Comparison of ENCODE assay signal across 1 cellular context in the genomic region with DNA sequence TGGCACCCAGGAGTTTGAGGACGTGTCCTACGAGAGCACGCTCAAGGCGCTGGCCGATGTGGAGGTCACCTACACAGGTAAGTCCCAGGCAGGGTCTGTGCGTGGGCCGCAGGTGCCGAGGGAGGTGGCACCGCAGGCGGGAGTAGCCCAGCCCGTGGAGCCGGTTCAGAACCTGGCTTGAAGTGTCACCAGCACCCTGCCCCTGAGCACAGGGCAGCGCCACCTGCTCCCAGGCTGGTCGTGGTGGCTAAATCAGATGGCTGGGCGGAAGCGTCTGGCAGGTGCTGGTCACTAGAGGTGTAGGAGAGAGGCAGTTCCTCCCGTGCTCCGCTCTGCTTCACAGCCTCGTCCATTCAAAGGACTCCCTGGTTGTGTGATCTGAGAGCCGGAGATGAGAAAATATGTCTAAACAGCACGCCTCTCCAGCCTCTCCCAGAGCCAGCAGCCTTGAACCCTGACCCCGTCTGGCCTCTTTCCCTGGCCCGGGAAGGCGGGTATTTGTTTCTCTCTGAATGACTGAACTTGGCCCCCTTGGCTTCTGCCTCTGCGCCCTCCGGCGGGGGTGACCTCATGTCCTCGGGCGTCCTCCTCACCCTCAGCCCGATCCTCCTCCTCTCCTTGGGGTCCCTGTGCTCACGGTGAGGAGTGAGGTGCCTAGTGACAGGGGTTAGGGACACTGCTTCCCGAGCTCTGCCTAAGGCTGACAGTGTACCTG.
TF ChIP-seq lines count a peak whose summit lies in the region.

No MANE protein-coding gene starts in this region.

TF ChIP-seq in HepG2, 621 proteins besides CTCF, POLR2A, EP300 and RAD21 (continued from another document and continues in another):
- TF ChIP-seq, protein P1, sequence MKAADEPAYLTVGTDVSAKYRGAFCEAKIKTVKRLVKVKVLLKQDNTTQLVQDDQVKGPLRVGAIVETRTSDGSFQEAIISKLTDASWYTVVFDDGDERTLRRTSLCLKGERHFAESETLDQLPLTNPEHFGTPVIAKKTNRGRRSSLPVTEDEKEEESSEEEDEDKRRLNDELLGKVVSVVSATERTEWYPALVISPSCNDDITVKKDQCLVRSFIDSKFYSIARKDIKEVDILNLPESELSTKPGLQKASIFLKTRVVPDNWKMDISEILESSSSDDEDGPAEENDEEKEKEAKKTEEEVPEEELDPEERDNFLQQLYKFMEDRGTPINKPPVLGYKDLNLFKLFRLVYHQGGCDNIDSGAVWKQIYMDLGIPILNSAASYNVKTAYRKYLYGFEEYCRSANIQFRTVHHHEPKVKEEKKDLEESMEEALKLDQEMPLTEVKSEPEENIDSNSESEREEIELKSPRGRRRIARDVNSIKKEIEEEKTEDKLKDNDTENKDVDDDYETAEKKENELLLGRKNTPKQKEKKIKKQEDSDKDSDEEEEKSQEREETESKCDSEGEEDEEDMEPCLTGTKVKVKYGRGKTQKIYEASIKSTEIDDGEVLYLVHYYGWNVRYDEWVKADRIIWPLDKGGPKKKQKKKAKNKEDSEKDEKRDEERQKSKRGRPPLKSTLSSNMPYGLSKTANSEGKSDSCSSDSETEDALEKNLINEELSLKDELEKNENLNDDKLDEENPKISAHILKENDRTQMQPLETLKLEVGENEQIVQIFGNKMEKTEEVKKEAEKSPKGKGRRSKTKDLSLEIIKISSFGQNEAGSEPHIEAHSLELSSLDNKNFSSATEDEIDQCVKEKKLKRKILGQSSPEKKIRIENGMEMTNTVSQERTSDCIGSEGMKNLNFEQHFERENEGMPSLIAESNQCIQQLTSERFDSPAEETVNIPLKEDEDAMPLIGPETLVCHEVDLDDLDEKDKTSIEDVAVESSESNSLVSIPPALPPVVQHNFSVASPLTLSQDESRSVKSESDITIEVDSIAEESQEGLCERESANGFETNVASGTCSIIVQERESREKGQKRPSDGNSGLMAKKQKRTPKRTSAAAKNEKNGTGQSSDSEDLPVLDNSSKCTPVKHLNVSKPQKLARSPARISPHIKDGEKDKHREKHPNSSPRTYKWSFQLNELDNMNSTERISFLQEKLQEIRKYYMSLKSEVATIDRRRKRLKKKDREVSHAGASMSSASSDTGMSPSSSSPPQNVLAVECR (CRISPR knock-in tag; IDR thresholded peaks at IDR 0.05; ENCODE audit: borderline replicate concordance) = peak; percentile 87; the same call in 1 of the 2 replicates
- TF ChIP-seq NKX3-1 (CRISPR knock-in tag; IDR thresholded peaks at IDR 0.05) (peak; percentile 20; the same call in 1 of the 2 replicates), NCOA2 (CRISPR knock-in tag; IDR thresholded peaks at IDR 0.05) (peak; percentile 53), PHB2 (IDR thresholded peaks at IDR 0.05; ENCODE audit: partially characterized antibody) (no peak), BORCS8-MEF2B (CRISPR knock-in tag; IDR thresholded peaks at IDR 0.05) (peak; percentile 25; the same call in 1 of the 2 replicates), RCOR2 (CRISPR knock-in tag; IDR thresholded peaks at IDR 0.05) (peak; percentile 39; the same call in 1 of the 2 replicates), PRPF4 (IDR thresholded peaks at IDR 0.05; ENCODE audit: low read depth, low read length, poor library complexity, severe bottlenecking) (no peak), NFYB (CRISPR knock-in tag; IDR thresholded peaks at IDR 0.05) (no peak), SMAD1 (CRISPR knock-in tag; IDR thresholded peaks at IDR 0.05; ENCODE audit: borderline replicate concordance, low read depth) (0 out of 2 replicates have a peak, but pooled peaks have one; percentile 3), ZNF772 (CRISPR knock-in tag; IDR thresholded peaks at IDR 0.05) (peak; percentile 40; the same call in 1 of the 2 replicates), LCORL (IDR thresholded peaks at IDR 0.05) (no peak), LCORL (CRISPR knock-in tag; IDR thresholded peaks at IDR 0.05) (peak; percentile 70; the same call in 1 of the 2 replicates), ZFP36L2 (CRISPR knock-in tag; IDR thresholded peaks at IDR 0.05) (no peak), JUN (CRISPR knock-in tag; IDR thresholded peaks at IDR 0.05) (peak; percentile 65; the same call in 1 of the 2 replicates)
- TF ChIP-seq, protein P2, sequence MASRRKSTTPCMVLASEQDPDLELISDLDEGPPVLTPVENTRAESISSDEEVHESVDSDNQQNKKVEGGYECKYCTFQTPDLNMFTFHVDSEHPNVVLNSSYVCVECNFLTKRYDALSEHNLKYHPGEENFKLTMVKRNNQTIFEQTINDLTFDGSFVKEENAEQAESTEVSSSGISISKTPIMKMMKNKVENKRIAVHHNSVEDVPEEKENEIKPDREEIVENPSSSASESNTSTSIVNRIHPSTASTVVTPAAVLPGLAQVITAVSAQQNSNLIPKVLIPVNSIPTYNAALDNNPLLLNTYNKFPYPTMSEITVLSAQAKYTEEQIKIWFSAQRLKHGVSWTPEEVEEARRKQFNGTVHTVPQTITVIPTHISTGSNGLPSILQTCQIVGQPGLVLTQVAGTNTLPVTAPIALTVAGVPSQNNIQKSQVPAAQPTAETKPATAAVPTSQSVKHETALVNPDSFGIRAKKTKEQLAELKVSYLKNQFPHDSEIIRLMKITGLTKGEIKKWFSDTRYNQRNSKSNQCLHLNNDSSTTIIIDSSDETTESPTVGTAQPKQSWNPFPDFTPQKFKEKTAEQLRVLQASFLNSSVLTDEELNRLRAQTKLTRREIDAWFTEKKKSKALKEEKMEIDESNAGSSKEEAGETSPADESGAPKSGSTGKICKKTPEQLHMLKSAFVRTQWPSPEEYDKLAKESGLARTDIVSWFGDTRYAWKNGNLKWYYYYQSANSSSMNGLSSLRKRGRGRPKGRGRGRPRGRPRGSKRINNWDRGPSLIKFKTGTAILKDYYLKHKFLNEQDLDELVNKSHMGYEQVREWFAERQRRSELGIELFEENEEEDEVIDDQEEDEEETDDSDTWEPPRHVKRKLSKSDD (CRISPR knock-in tag; IDR thresholded peaks at IDR 0.05; ENCODE audit: low read depth) = peak; percentile 68
- TF ChIP-seq, protein P3, sequence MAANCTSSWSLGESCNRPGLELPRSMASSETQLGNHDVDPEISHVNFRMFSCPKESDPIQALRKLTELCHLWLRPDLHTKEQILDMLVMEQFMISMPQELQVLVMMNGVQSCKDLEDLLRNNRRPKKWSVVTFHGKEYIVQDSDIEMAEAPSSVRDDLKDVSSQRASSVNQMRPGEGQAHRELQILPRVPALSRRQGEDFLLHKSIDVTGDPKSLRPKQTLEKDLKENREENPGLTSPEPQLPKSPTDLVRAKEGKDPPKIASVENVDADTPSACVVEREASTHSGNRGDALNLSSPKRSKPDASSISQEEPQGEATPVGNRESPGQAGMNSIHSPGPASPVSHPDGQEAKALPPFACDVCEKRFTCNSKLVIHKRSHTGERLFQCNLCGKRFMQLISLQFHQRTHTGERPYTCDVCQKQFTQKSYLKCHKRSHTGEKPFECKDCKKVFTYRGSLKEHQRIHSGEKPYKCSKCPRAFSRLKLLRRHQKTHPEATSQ (CRISPR knock-in tag; IDR thresholded peaks at IDR 0.05; ENCODE audit: borderline replicate concordance) = no peak
- TF ChIP-seq, protein P4, sequence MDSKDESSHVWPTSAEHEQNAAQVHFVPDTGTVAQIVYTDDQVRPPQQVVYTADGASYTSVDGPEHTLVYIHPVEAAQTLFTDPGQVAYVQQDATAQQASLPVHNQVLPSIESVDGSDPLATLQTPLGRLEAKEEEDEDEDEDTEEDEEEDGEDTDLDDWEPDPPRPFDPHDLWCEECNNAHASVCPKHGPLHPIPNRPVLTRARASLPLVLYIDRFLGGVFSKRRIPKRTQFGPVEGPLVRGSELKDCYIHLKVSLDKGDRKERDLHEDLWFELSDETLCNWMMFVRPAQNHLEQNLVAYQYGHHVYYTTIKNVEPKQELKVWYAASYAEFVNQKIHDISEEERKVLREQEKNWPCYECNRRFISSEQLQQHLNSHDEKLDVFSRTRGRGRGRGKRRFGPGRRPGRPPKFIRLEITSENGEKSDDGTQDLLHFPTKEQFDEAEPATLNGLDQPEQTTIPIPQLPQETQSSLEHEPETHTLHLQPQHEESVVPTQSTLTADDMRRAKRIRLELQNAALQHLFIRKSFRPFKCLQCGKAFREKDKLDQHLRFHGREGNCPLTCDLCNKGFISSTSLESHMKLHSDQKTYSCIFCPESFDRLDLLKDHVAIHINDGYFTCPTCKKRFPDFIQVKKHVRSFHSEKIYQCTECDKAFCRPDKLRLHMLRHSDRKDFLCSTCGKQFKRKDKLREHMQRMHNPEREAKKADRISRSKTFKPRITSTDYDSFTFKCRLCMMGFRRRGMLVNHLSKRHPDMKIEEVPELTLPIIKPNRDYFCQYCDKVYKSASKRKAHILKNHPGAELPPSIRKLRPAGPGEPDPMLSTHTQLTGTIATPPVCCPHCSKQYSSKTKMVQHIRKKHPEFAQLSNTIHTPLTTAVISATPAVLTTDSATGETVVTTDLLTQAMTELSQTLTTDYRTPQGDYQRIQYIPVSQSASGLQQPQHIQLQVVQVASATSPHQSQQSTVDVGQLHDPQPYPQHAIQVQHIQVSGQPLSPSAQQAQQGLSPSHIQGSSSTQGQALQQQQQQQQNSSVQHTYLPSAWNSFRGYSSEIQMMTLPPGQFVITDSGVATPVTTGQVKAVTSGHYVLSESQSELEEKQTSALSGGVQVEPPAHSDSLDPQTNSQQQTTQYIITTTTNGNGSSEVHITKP (CRISPR knock-in tag; IDR thresholded peaks at IDR 0.05; ENCODE audit: low read depth) = 0 out of 2 replicates have a peak, but pooled peaks have one; percentile 44
- TF ChIP-seq, protein P5, sequence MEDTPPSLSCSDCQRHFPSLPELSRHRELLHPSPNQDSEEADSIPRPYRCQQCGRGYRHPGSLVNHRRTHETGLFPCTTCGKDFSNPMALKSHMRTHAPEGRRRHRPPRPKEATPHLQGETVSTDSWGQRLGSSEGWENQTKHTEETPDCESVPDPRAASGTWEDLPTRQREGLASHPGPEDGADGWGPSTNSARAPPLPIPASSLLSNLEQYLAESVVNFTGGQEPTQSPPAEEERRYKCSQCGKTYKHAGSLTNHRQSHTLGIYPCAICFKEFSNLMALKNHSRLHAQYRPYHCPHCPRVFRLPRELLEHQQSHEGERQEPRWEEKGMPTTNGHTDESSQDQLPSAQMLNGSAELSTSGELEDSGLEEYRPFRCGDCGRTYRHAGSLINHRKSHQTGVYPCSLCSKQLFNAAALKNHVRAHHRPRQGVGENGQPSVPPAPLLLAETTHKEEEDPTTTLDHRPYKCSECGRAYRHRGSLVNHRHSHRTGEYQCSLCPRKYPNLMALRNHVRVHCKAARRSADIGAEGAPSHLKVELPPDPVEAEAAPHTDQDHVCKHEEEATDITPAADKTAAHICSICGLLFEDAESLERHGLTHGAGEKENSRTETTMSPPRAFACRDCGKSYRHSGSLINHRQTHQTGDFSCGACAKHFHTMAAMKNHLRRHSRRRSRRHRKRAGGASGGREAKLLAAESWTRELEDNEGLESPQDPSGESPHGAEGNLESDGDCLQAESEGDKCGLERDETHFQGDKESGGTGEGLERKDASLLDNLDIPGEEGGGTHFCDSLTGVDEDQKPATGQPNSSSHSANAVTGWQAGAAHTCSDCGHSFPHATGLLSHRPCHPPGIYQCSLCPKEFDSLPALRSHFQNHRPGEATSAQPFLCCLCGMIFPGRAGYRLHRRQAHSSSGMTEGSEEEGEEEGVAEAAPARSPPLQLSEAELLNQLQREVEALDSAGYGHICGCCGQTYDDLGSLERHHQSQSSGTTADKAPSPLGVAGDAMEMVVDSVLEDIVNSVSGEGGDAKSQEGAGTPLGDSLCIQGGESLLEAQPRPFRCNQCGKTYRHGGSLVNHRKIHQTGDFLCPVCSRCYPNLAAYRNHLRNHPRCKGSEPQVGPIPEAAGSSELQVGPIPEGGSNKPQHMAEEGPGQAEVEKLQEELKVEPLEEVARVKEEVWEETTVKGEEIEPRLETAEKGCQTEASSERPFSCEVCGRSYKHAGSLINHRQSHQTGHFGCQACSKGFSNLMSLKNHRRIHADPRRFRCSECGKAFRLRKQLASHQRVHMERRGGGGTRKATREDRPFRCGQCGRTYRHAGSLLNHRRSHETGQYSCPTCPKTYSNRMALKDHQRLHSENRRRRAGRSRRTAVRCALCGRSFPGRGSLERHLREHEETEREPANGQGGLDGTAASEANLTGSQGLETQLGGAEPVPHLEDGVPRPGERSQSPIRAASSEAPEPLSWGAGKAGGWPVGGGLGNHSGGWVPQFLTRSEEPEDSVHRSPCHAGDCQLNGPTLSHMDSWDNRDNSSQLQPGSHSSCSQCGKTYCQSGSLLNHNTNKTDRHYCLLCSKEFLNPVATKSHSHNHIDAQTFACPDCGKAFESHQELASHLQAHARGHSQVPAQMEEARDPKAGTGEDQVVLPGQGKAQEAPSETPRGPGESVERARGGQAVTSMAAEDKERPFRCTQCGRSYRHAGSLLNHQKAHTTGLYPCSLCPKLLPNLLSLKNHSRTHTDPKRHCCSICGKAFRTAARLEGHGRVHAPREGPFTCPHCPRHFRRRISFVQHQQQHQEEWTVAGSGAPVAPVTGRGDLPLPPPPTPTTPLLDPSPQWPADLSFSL (CRISPR knock-in tag; IDR thresholded peaks at IDR 0.05) = no peak
- TF ChIP-seq, protein P6, sequence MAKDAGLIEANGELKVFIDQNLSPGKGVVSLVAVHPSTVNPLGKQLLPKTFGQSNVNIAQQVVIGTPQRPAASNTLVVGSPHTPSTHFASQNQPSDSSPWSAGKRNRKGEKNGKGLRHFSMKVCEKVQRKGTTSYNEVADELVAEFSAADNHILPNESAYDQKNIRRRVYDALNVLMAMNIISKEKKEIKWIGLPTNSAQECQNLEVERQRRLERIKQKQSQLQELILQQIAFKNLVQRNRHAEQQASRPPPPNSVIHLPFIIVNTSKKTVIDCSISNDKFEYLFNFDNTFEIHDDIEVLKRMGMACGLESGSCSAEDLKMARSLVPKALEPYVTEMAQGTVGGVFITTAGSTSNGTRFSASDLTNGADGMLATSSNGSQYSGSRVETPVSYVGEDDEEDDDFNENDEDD (CRISPR knock-in tag; IDR thresholded peaks at IDR 0.05; ENCODE audit: borderline replicate concordance) = peak; percentile 73
- TF ChIP-seq, protein P7, sequence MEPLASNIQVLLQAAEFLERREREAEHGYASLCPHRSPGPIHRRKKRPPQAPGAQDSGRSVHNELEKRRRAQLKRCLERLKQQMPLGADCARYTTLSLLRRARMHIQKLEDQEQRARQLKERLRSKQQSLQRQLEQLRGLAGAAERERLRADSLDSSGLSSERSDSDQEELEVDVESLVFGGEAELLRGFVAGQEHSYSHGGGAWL (CRISPR knock-in tag; IDR thresholded peaks at IDR 0.05) = no peak
- TF ChIP-seq, protein P8, sequence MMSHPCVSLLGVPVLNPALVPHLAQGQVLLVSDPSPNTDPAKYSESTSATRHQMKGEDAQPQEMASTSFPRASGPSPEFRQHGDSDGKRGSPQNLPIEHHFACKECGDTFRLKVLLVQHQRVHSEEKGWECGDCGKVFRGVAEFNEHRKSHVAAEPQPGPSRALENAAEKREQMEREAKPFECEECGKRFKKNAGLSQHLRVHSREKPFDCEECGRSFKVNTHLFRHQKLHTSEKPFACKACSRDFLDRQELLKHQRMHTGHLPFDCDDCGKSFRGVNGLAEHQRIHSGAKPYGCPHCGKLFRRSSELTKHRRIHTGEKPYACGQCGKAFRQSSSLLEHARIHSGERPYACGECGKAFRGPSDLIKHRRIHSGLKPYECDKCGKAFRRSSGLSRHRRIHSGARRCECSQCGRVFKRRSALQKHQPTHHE (CRISPR knock-in tag; IDR thresholded peaks at IDR 0.05; ENCODE audit: borderline replicate concordance) = peak; percentile 87; the same call in 1 of the 2 replicates
- TF ChIP-seq, protein P9, sequence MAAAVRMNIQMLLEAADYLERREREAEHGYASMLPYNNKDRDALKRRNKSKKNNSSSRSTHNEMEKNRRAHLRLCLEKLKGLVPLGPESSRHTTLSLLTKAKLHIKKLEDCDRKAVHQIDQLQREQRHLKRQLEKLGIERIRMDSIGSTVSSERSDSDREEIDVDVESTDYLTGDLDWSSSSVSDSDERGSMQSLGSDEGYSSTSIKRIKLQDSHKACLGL (CRISPR knock-in tag; IDR thresholded peaks at IDR 0.05) = peak; percentile 52
- TF ChIP-seq, protein P10, sequence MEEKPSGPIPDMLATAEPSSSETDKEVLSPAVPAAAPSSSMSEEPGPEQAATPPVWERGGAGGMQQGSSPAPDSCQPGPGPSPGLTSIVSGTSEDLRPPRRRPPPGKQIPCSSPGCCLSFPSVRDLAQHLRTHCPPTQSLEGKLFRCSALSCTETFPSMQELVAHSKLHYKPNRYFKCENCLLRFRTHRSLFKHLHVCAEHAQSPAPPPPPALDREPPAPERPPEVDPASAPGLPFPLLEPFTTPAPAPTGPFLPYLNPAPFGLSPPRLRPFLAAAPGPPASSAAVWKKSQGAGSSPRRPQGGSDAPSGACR (CRISPR knock-in tag; IDR thresholded peaks at IDR 0.05) = 0 out of 2 replicates have a peak, but pooled peaks have one; percentile 65
